In genomic region chr13:91375119-91375729, GRCh38 we compare ENCODE assay signal across 9 cellular contexts. TPM values are rescaled to one million over a fixed set of nuclear protein-coding genes. Genes with fewer than 3 reads are reported as not detected.
DNase-seq lines count a peak whose midpoint lies in the region; ATAC-seq and TF ChIP-seq lines count a peak whose summit lies in the region.
"Had no signal": no experiment of that assay in that cellular context is flagged by ENCODE, and none has a peak within 500 bp of the region (broad histone marks: within the 10 kb centered on the region; RNA-seq: fewer than 3 reads in every experiment).

No MANE protein-coding gene starts in this region.

- H3K9me3 ChIP-seq in cardiac muscle cell (ENCODE audit: low read depth) (no peaks in the 10 kb centered on the region), Karpas-422 (ENCODE audit: low read length) (no peaks in the 10 kb centered on the region), body of pancreas (no peaks in the 10 kb centered on the region), neural progenitor cell (ENCODE audit: low read depth) (no peaks in the 10 kb centered on the region)

- H4K20me1 ChIP-seq in GM23338 (replicated peaks; ENCODE audit: insufficient read depth) (no peaks in the 10 kb centered on the region), Karpas-422 (ENCODE audit: insufficient read depth, low read depth, low read length) (no peaks in the 10 kb centered on the region), neural progenitor cell (ENCODE audit: low read depth) (no peaks in the 10 kb centered on the region)

- H3K27me3 Mint-ChIP-seq in GM23338 (ENCODE audit: insufficient read depth, low read depth, poor library complexity) (peaks cover 4% of the 10 kb centered on the region), neural progenitor cell (ENCODE audit: insufficient read depth, low read depth) (no peaks in the 10 kb centered on the region)

- no peaks in the 10 kb centered on the region for H3K36me3 ChIP-seq in cardiac muscle cell
- no peaks in the 10 kb centered on the region for H3K36me3 ChIP-seq in GM23338 (ENCODE audit: insufficient read depth)
- H3K36me3 ChIP-seq in Karpas-422 (ENCODE audit: insufficient read depth, low read length) = no peaks in the 10 kb centered on the region
- no peaks in the 10 kb centered on the region for H3K36me3 ChIP-seq in body of pancreas (replicated peaks in 1 of 2; ENCODE audit: insufficient read depth in 1 of 2, low read depth in 2 of 2)
- H3K36me3 ChIP-seq in neural progenitor cell = no peaks in the 10 kb centered on the region

- no peaks in the 10 kb centered on the region for H3K27me3 ChIP-seq in cardiac muscle cell
- H3K27me3 ChIP-seq in GM23338 (ENCODE audit: insufficient read depth) = no peaks in the 10 kb centered on the region
- no peaks in the 10 kb centered on the region for H3K27me3 ChIP-seq in Karpas-422 (ENCODE audit: low read length)
- no peaks in the 10 kb centered on the region for H3K27me3 ChIP-seq in body of pancreas
- H3K27me3 ChIP-seq in neural progenitor cell = no peaks in the 10 kb centered on the region

- H3K4me2 ChIP-seq in GM23338 (no peak overlapping the region), Karpas-422 (ENCODE audit: low read depth, low read length, poor library complexity, severe bottlenecking) (no peak overlapping the region), neural progenitor cell (no peak overlapping the region)

- intact Hi-C loops in left ventricle myocardium superior (cut with micrococcal nuclease) (no loop called here), body of pancreas (cut with DNase I) (no loop called here)

- H3K9me2 ChIP-seq in GM23338 (ENCODE audit: insufficient read depth) (no peaks in the 10 kb centered on the region), Karpas-422 (replicated peaks; ENCODE audit: insufficient read depth, low read length) (no peaks in the 10 kb centered on the region)

- H2AFZ ChIP-seq in GM23338 = no peak overlapping the region
- no peak overlapping the region for H2AFZ ChIP-seq in Karpas-422 (ENCODE audit: low read length)
- H2AFZ ChIP-seq in neural progenitor cell (replicated peaks) = no peak overlapping the region

- 69 to 78% methylated on average over 4 of the region's 4 CpGs for WGBS in body of pancreas, 2 donors

- DNase-seq in cardiac muscle cell (ENCODE audit: low read depth in 1 of 2, low spot score in 1 of 2) = peak in 1 of 2 donors; percentile 35
- DNase-seq in left ventricle myocardium superior = no peak
- DNase-seq in GM23338 (ENCODE audit: low spot score) = peak; percentile 51
- peak; percentile 77 for DNase-seq in Karpas-422
- peak in 1 of 4 donors; percentile 10 for DNase-seq in body of pancreas
- no peak for DNase-seq in neural progenitor cell (ENCODE audit: low spot score)
- DNase-seq in hepatic stellate cell (ENCODE audit: low spot score) = no peak
- DNase-seq in DMS79 treated with DMSO at 0.1 percent for 48 hours (lab: John Stamatoyannopoulos, UW) = no peak

- peak; percentile 62 for TF ChIP-seq CTCF in cardiac muscle cell (IDR thresholded peaks at IDR 0.05; ENCODE audit: low read depth, low read length)
- TF ChIP-seq CTCF in GM23338 (conservative IDR thresholded peaks at IDR 0.05; ENCODE audit: low read depth in 2 of 2) = peak; percentile 65 to 69
- peak in 5 of 7 experiments; percentile 11 to 33 (median 30) for TF ChIP-seq CTCF in body of pancreas (IDR thresholded peaks at IDR 0.05)
- TF ChIP-seq CTCF in neural progenitor cell (IDR thresholded peaks at IDR 0.05) = peak; percentile 56

- no peaks in the 10 kb centered on the region for H3K9me3 Mint-ChIP-seq in GM23338
- no peaks in the 10 kb centered on the region for H3K9me3 Mint-ChIP-seq in neural progenitor cell

- no peak for TF ChIP-seq POLR2A in body of pancreas (IDR thresholded peaks at IDR 0.05)

- H3K36me3 Mint-ChIP-seq in GM23338 (ENCODE audit: low read depth) (no peaks in the 10 kb centered on the region), neural progenitor cell (no peaks in the 10 kb centered on the region)

- H3K79me2 ChIP-seq in GM23338 (replicated peaks; ENCODE audit: insufficient read depth) = no peaks in the 10 kb centered on the region
- H3K79me2 ChIP-seq in Karpas-422 (ENCODE audit: low read length) = no peaks in the 10 kb centered on the region
- H3K79me2 ChIP-seq in neural progenitor cell (ENCODE audit: low read depth) = no peaks in the 10 kb centered on the region

- H3K9ac ChIP-seq in Karpas-422 (ENCODE audit: low read length) = no peak overlapping the region
- H3K9ac ChIP-seq in neural progenitor cell = no peak overlapping the region

- H3K4me1 Mint-ChIP-seq in GM23338 (peaks cover 6% of the 10 kb centered on the region; the same call in 2 of the 3 replicates), neural progenitor cell (no peaks in the 10 kb centered on the region)

- H3K4me3 Mint-ChIP-seq in GM23338 (no peak overlapping the region), neural progenitor cell (no peak overlapping the region)

- H3K4me1 ChIP-seq in cardiac muscle cell (ENCODE audit: low read depth) = no peaks in the 10 kb centered on the region
- no peaks in the 10 kb centered on the region for H3K4me1 ChIP-seq in GM23338 (ENCODE audit: insufficient read depth)
- H3K4me1 ChIP-seq in Karpas-422 (ENCODE audit: low read length) = 0 out of 2 replicates have a peak, but pooled peaks cover under 1% of the 10 kb centered on the region
- no peaks in the 10 kb centered on the region for H3K4me1 ChIP-seq in body of pancreas
- H3K4me1 ChIP-seq in neural progenitor cell = no peaks in the 10 kb centered on the region

- H3F3A ChIP-seq in GM23338 (replicated peaks; ENCODE audit: low read depth) (no peaks in the 10 kb centered on the region), neural progenitor cell (ENCODE audit: low read depth) (no peaks in the 10 kb centered on the region)

- H3K27ac Mint-ChIP-seq in GM23338 (no peak overlapping the region), neural progenitor cell (no peak overlapping the region)

- ATAC-seq in left ventricle myocardium superior (no peak), GM23338 (peak; percentile 88), body of pancreas (no peak)

- H3K4me3 ChIP-seq in cardiac muscle cell = no peak overlapping the region
- H3K4me3 ChIP-seq in GM23338 = no peak overlapping the region
- H3K4me3 ChIP-seq in Karpas-422 (ENCODE audit: low read length) = no peak overlapping the region
- no peak overlapping the region for H3K4me3 ChIP-seq in body of pancreas
- H3K4me3 ChIP-seq in neural progenitor cell = no peak overlapping the region

- H3K27ac ChIP-seq in cardiac muscle cell (no peak overlapping the region), GM23338 (ENCODE audit: low read depth) (no peak overlapping the region), Karpas-422 (ENCODE audit: low read length) (no peak overlapping the region), body of pancreas (no peak overlapping the region), neural progenitor cell (no peak overlapping the region)

TF ChIP-seq in GM23338, 12 proteins besides CTCF, POLR2A, EP300 and RAD21:
- TF ChIP-seq ZNF114 (CRISPR knock-in tag; IDR thresholded peaks at IDR 0.05) = no peak
- TF ChIP-seq JUNB (IDR thresholded peaks at IDR 0.05; ENCODE audit: unreplicated experiment) = no peak
- TF ChIP-seq STAT1 (IDR thresholded peaks at IDR 0.05; ENCODE audit: unreplicated experiment) = no peak
- no peak for TF ChIP-seq ZNF331 (CRISPR knock-in tag; IDR thresholded peaks at IDR 0.05; ENCODE audit: low read depth)
- TF ChIP-seq POLR2AphosphoS5 (IDR thresholded peaks at IDR 0.05; ENCODE audit: low read depth) = no peak
- no peak for TF ChIP-seq CREB1 (CRISPR knock-in tag; IDR thresholded peaks at IDR 0.05; ENCODE audit: low read depth)
- no peak for TF ChIP-seq EZH2 (IDR thresholded peaks at IDR 0.05; ENCODE audit: low read depth, unreplicated experiment)
- no peak for TF ChIP-seq ETS1 (IDR thresholded peaks at IDR 0.05)

RNA-seq across cellular contexts. Expression of gene GPC5, which starts 23.2 kb away (rescaled TPM):
- 2.7 and 3.3 TPM in 2 replicates for total RNA-seq in cardiac muscle cell
- 0.97 and 3.6 TPM in 2 replicates for polyA plus RNA-seq in cardiac muscle cell
- 1.8 TPM for total RNA-seq in left ventricle myocardium superior
- total RNA-seq in GM23338 (2014; rRNA removed; shearing (Covaris generic)) = 1.1 and 1.2 TPM in 2 replicates
- 0.78 and 0.95 TPM in 2 replicates for polyA plus RNA-seq in GM23338 (2016; fragmentation: Nextera tagmentation; extraction: Ambion mirVana)
- not detected in 2 replicates for total RNA-seq in Karpas-422 (2014; rRNA removed; shearing (Covaris generic); ENCODE audit: low replicate concordance)
- total RNA-seq in body of pancreas = not detected
- total RNA-seq in neural progenitor cell (ENCODE audit: low replicate concordance) = 0.07 and 0.77 TPM in 2 replicates
- polyA plus RNA-seq: esophagus had no signal

RNA-seq across cellular contexts. Expression of gene MIR17HG, which starts 27.7 kb away (rescaled TPM):
- 3.4 and 13.1 TPM in 2 replicates for total RNA-seq in cardiac muscle cell
- 1.5 and 3.1 TPM in 2 replicates for polyA plus RNA-seq in cardiac muscle cell
- 1.7 TPM for total RNA-seq in left ventricle myocardium superior
- total RNA-seq in GM23338 (2014; rRNA removed; shearing (Covaris generic)) = 44.8 and 46.0 TPM in 2 replicates
- 9.1 and 14.8 TPM in 2 replicates for polyA plus RNA-seq in GM23338 (2016; fragmentation: Nextera tagmentation; extraction: Ambion mirVana)
- total RNA-seq in Karpas-422 (2014; rRNA removed; shearing (Covaris generic); ENCODE audit: low replicate concordance) = 3.8 and 23.4 TPM in 2 replicates
- 1 to 10 TPM; 7.5 to 9.6 TPM for total RNA-seq in body of pancreas
- total RNA-seq in neural progenitor cell (ENCODE audit: low replicate concordance) = 53.4 and 69.7 TPM in 2 replicates

Comparison
In these comparisons a context has a peak if more than half of its experiments do, and no peak if none do; other contexts are left out.
1. DNase-seq: peak in GM23338 (single experiment) and Karpas-422 (single experiment); none in left ventricle myocardium superior (single experiment), neural progenitor cell (single experiment), hepatic stellate cell (single experiment) and DMS79 treated with DMSO at 0.1 percent for 48 hours (single experiment).
2. Peak in every context shown above with its lines, with median percentiles within 50 percentile points of each other: CTCF ChIP-seq.